Comparison of ENCODE assay signal across 1 cellular context in the genomic region with DNA sequence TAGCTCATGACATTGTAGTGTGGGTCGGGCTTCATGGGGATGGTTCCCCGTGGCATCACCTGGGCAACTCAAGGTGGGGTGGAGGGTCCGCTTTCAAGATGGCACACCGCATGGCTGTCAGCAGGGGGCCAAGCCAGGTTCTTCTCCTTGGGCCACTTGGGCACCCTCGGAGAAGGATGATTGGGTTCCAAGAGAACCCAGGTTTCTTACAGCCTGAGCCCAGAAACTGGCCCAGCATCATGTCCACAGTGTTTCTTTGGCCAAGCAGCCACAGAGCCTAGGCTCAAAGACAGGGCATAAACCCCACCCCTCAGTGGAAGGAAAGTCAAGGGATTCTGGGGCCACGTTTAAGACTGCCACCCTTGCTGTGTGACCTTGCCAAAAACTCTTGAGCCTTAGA.
TF ChIP-seq lines count a peak whose summit lies in the region.

No MANE protein-coding gene starts in this region.

TF ChIP-seq in H1, 55 proteins besides CTCF, POLR2A, EP300 and RAD21:
- TF ChIP-seq EZH2 (IDR thresholded peaks at IDR 0.05; ENCODE audit: low read depth, low read length, severe bottlenecking) (no peak), CBX5 (IDR thresholded peaks at IDR 0.05; ENCODE audit: low read depth, low read length) (no peak), NRF1 (IDR thresholded peaks at IDR 0.05; ENCODE audit: low read depth, low read length) (no peak), RBBP5 (IDR thresholded peaks at IDR 0.05; ENCODE audit: borderline replicate concordance, low read depth, low read length) (no peak), HDAC2 (IDR thresholded peaks at IDR 0.05; ENCODE audit: borderline replicate concordance in 1 of 2, low read depth in 2 of 2, low read length in 2 of 2) (no peak), CHD2 (IDR thresholded peaks at IDR 0.05; ENCODE audit: low read length) (no peak), RNF2 (IDR thresholded peaks at IDR 0.05; ENCODE audit: borderline replicate concordance, low read depth, low read length, missing control alignments, poor library complexity, severe bottlenecking) (no peak), SP2 (IDR thresholded peaks at IDR 0.05; ENCODE audit: low read length) (no peak), SP1 (IDR thresholded peaks at IDR 0.05; ENCODE audit: low read depth, low read length) (no peak), SIX5 (IDR thresholded peaks at IDR 0.05; ENCODE audit: low read depth, low read length) (no peak), JUND (IDR thresholded peaks at IDR 0.05; ENCODE audit: low read length) (no peak), YY1 (IDR thresholded peaks at IDR 0.05; ENCODE audit: low read depth, low read length) (no peak), MAFK (IDR thresholded peaks at IDR 0.05; ENCODE audit: low read depth, low read length) (no peak), RXRA (IDR thresholded peaks at IDR 0.05; ENCODE audit: insufficient read depth, low read depth, low read length) (no peak)
- TF ChIP-seq, protein P1, sequence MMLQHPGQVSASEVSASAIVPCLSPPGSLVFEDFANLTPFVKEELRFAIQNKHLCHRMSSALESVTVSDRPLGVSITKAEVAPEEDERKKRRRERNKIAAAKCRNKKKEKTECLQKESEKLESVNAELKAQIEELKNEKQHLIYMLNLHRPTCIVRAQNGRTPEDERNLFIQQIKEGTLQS (IDR thresholded peaks at IDR 0.05; ENCODE audit: insufficient read depth, low read depth, low read length): no peak
- TF ChIP-seq, protein P2, sequence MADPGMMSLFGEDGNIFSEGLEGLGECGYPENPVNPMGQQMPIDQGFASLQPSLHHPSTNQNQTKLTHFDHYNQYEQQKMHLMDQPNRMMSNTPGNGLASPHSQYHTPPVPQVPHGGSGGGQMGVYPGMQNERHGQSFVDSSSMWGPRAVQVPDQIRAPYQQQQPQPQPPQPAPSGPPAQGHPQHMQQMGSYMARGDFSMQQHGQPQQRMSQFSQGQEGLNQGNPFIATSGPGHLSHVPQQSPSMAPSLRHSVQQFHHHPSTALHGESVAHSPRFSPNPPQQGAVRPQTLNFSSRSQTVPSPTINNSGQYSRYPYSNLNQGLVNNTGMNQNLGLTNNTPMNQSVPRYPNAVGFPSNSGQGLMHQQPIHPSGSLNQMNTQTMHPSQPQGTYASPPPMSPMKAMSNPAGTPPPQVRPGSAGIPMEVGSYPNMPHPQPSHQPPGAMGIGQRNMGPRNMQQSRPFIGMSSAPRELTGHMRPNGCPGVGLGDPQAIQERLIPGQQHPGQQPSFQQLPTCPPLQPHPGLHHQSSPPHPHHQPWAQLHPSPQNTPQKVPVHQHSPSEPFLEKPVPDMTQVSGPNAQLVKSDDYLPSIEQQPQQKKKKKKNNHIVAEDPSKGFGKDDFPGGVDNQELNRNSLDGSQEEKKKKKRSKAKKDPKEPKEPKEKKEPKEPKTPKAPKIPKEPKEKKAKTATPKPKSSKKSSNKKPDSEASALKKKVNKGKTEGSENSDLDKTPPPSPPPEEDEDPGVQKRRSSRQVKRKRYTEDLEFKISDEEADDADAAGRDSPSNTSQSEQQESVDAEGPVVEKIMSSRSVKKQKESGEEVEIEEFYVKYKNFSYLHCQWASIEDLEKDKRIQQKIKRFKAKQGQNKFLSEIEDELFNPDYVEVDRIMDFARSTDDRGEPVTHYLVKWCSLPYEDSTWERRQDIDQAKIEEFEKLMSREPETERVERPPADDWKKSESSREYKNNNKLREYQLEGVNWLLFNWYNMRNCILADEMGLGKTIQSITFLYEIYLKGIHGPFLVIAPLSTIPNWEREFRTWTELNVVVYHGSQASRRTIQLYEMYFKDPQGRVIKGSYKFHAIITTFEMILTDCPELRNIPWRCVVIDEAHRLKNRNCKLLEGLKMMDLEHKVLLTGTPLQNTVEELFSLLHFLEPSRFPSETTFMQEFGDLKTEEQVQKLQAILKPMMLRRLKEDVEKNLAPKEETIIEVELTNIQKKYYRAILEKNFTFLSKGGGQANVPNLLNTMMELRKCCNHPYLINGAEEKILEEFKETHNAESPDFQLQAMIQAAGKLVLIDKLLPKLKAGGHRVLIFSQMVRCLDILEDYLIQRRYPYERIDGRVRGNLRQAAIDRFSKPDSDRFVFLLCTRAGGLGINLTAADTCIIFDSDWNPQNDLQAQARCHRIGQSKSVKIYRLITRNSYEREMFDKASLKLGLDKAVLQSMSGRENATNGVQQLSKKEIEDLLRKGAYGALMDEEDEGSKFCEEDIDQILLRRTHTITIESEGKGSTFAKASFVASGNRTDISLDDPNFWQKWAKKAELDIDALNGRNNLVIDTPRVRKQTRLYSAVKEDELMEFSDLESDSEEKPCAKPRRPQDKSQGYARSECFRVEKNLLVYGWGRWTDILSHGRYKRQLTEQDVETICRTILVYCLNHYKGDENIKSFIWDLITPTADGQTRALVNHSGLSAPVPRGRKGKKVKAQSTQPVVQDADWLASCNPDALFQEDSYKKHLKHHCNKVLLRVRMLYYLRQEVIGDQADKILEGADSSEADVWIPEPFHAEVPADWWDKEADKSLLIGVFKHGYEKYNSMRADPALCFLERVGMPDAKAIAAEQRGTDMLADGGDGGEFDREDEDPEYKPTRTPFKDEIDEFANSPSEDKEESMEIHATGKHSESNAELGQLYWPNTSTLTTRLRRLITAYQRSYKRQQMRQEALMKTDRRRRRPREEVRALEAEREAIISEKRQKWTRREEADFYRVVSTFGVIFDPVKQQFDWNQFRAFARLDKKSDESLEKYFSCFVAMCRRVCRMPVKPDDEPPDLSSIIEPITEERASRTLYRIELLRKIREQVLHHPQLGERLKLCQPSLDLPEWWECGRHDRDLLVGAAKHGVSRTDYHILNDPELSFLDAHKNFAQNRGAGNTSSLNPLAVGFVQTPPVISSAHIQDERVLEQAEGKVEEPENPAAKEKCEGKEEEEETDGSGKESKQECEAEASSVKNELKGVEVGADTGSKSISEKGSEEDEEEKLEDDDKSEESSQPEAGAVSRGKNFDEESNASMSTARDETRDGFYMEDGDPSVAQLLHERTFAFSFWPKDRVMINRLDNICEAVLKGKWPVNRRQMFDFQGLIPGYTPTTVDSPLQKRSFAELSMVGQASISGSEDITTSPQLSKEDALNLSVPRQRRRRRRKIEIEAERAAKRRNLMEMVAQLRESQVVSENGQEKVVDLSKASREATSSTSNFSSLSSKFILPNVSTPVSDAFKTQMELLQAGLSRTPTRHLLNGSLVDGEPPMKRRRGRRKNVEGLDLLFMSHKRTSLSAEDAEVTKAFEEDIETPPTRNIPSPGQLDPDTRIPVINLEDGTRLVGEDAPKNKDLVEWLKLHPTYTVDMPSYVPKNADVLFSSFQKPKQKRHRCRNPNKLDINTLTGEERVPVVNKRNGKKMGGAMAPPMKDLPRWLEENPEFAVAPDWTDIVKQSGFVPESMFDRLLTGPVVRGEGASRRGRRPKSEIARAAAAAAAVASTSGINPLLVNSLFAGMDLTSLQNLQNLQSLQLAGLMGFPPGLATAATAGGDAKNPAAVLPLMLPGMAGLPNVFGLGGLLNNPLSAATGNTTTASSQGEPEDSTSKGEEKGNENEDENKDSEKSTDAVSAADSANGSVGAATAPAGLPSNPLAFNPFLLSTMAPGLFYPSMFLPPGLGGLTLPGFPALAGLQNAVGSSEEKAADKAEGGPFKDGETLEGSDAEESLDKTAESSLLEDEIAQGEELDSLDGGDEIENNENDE (IDR thresholded peaks at IDR 0.05; ENCODE audit: insufficient replicate concordance, low read length): no peak
